In genomic region chr9:98795295-98795955, GRCh38 we compare ENCODE assay signal across 8 cellular contexts. TPM values are rescaled to one million over a fixed set of nuclear protein-coding genes. Genes with fewer than 3 reads are reported as not detected.
DNase-seq lines count a peak whose midpoint lies in the region; FAIRE-seq and TF ChIP-seq lines count a peak whose summit lies in the region.

No MANE protein-coding gene starts in this region.

- H2BK20ac ChIP-seq in H1 (ENCODE audit: low read length) = no peak overlapping the region

- peaks cover 25 to 33% (median 28%) of the 10 kb centered on the region in 3 donors for H3K27me3 Mint-ChIP-seq in CD14-positive monocyte (ENCODE audit: low read depth in 3 of 3)

- no peak overlapping the region for H2BK5ac ChIP-seq in H1 (ENCODE audit: low read depth, low read length)

- H4K20me1 ChIP-seq in OCI-LY3 (ENCODE audit: insufficient read depth, low read length) (peaks cover 20% of the 10 kb centered on the region), H1 (replicated peaks in 1 of 2; ENCODE audit: control insufficient read depth in 1 of 2, insufficient read depth in 2 of 2, low read length in 2 of 2) (peaks cover 7 to 19% of the 10 kb centered on the region in 2 experiments)

- H3K79me2 ChIP-seq in OCI-LY3 (ENCODE audit: low read length) = peaks cover 39% of the 10 kb centered on the region
- peaks cover 0 to 39% of the 10 kb centered on the region in 2 experiments; a peak in 3 of 4 replicates for H3K79me2 ChIP-seq in H1 (ENCODE audit: control insufficient read depth in 1 of 2, insufficient read depth in 2 of 2, low read length in 2 of 2)

- H3K9me3 ChIP-seq in OCI-LY3 (ENCODE audit: insufficient read depth, low read length) (no peaks in the 10 kb centered on the region), H1 (ENCODE audit: insufficient read depth in 2 of 2, low read depth in 1 of 2, low read length in 1 of 2) (no peaks in the 10 kb centered on the region), neuron (ENCODE audit: low read length) (peaks cover 2% of the 10 kb centered on the region)

- peak overlapping the region; percentile 69 for H3K9ac ChIP-seq in OCI-LY3 (ENCODE audit: low read length)
- peak overlapping the region in 1 of 4 experiments; percentile 43; a peak in 1 of 7 replicates for H3K9ac ChIP-seq in H1 (replicated peaks in 1 of 4; ENCODE audit: extremely low read depth in 1 of 4, low read depth in 3 of 4, low read length in 3 of 4)

- no peaks in the 10 kb centered on the region for H3K36me3 ChIP-seq in OCI-LY3 (replicated peaks; ENCODE audit: low read depth, low read length)
- no peaks in the 10 kb centered on the region for H3K36me3 ChIP-seq in H1 (ENCODE audit: control insufficient read depth in 2 of 4, insufficient read depth in 4 of 4, low read length in 3 of 4)
- no peaks in the 10 kb centered on the region for H3K36me3 ChIP-seq in neuron (ENCODE audit: insufficient read depth, low read length)

- H3K27me3 ChIP-seq in OCI-LY3 (ENCODE audit: low read depth, low read length) (no peaks in the 10 kb centered on the region), H1 (replicated peaks in 1 of 4; ENCODE audit: control insufficient read depth in 3 of 4, extremely low read depth in 1 of 4, insufficient read depth in 3 of 4, low read length in 3 of 4) (no peaks in the 10 kb centered on the region; a peak in 1 of 7 replicates), neuron (ENCODE audit: insufficient read depth, low read length) (no peaks in the 10 kb centered on the region)

- H3K36me3 Mint-ChIP-seq in CD14-positive monocyte = peaks cover 0 to 10% of the 10 kb centered on the region in 2 donors

- no peak overlapping the region for H4K5ac ChIP-seq in H1 (ENCODE audit: insufficient read length, low read depth, low read length)

- peaks cover 10% of the 10 kb centered on the region for H3K4me1 ChIP-seq in OCI-LY3 (ENCODE audit: low read length)
- peaks cover 5 to 23% (median 8%) of the 10 kb centered on the region in 4 experiments for H3K4me1 ChIP-seq in H1 (replicated peaks in 1 of 4; ENCODE audit: control insufficient read depth in 3 of 4, insufficient read depth in 4 of 4, low read length in 3 of 4)
- H3K4me1 ChIP-seq in neuron (ENCODE audit: insufficient read depth, low read length) = peaks cover 16% of the 10 kb centered on the region

- TF ChIP-seq CTCF in CD14-positive monocyte (IDR thresholded peaks at IDR 0.05) (no peak), OCI-LY3 (IDR thresholded peaks at IDR 0.05; ENCODE audit: low read depth, low read length) (no peak), H1 (IDR thresholded peaks at IDR 0.05; ENCODE audit: control extremely low read depth in 1 of 3, insufficient read depth in 1 of 3, low read depth in 1 of 3, low read length in 3 of 3) (no peak)

- H3K27ac Mint-ChIP-seq in CD14-positive monocyte = no peak overlapping the region

- DNase-seq in CD14-positive monocyte (ENCODE audit: low spot score) = no peak
- DNase-seq in H1 (ENCODE audit: low read depth in 1 of 2, low spot score in 2 of 2) = peak in 1 of 2 experiments; percentile 35
- no peak for DNase-seq in caudate nucleus (lab: John Stamatoyannopoulos, UW)
- no peak for DNase-seq in NOMO-1 (lab: John Stamatoyannopoulos, UW; ENCODE audit: unreplicated experiment in 2 of 2)
- no peak for DNase-seq in middle frontal gyrus (ENCODE audit: extremely low spot score, low spot score)
- no peak for DNase-seq in DMS79 (lab: John Stamatoyannopoulos, UW)

- peak overlapping the region; percentile 89 for H3K4me2 ChIP-seq in OCI-LY3 (ENCODE audit: low read length)
- H3K4me2 ChIP-seq in H1 (ENCODE audit: insufficient read depth in 1 of 2, low read depth in 2 of 2, low read length in 2 of 2) = peak overlapping the region; percentile 77 to 90

- H4K91ac ChIP-seq in H1 (replicated peaks; ENCODE audit: insufficient read length, low read length) = no peak overlapping the region

- peak overlapping the region; percentile 3; the same call in 1 of the 2 replicates for H2BK12ac ChIP-seq in H1 (ENCODE audit: low read depth, low read length)

- H3K14ac ChIP-seq in H1 (ENCODE audit: insufficient read length) = no peak overlapping the region

- no peak overlapping the region for H2BK15ac ChIP-seq in H1 (ENCODE audit: low read length)

- no peak for FAIRE-seq in H1 (lab: Jason Lieb, UNC)

- H3K27ac ChIP-seq in OCI-LY3 (ENCODE audit: low read length) (no peak overlapping the region), H1 (ENCODE audit: low read depth, low read length) (no peak overlapping the region), caudate nucleus (ENCODE audit: low read depth, low read length) (no peak overlapping the region)

- peaks cover 3 to 21% (median 17%) of the 10 kb centered on the region in 7 donors for H3K9me3 Mint-ChIP-seq in CD14-positive monocyte

- no peak overlapping the region for H3K23ac ChIP-seq in H1 (ENCODE audit: insufficient read length)

- TF ChIP-seq EP300 in H1 (IDR thresholded peaks at IDR 0.05; ENCODE audit: borderline replicate concordance in 1 of 2, low read depth in 2 of 2, low read length in 2 of 2) = no peak

- 54% methylated on average over 12 of the region's 12 CpGs; no CpG with 5 or more reads in 1 of the 2 experiments for WGBS in H1 (ENCODE audit: extremely low coverage in 1 of 2, insufficient coverage in 1 of 2, insufficient read length in 1 of 2, insufficient replicate concordance in 2 of 2, low coverage in 1 of 2, low lambda C conversion rate in 2 of 2, missing lambda C conversion rate in 1 of 2), 2 experiments

- H4K8ac ChIP-seq in H1 (ENCODE audit: extremely low read depth, insufficient read depth, low read length) = no peak overlapping the region

- POLR2A ChIA-PET in H1 (lab: Charles Lee; ENCODE audit: partially characterized antibody) = interaction anchor here (0.7 to 3.2 kb wide), 2 partner anchors 11 to 311 kb away, joined by 3 to 16 read pairs; no protein-coding TSS in a partner anchor

- H3K56ac ChIP-seq in H1 (replicated peaks; ENCODE audit: insufficient read length, low read depth, low read length) = no peak overlapping the region

- H3K4me3 ChIP-seq in OCI-LY3 (ENCODE audit: low read length) (peak overlapping the region; percentile 86), H1 (ENCODE audit: extremely low read depth in 1 of 4, insufficient read depth in 2 of 4, low read depth in 3 of 4, low read length in 4 of 4) (peak overlapping the region; percentile 63 to 82 (median 68)), neuron (ENCODE audit: low read length) (peak overlapping the region; percentile 75)

- H3K4ac ChIP-seq in H1 (replicated peaks; ENCODE audit: insufficient read length, low read depth, low read length) = no peak overlapping the region

- H3K23me2 ChIP-seq in H1 (ENCODE audit: low read depth, low read length) = peaks cover 7% of the 10 kb centered on the region; the same call in 1 of the 2 replicates

- CTCF ChIA-PET in H1 (lab: Charles Lee; ENCODE audit: partially characterized antibody) = interaction anchor here (0.9 to 1.8 kb wide), 4 partner anchors 11 to 50 kb away, joined by 3 to 7 read pairs (median 6); partner anchors contain the start of gene GALNT12

- TF ChIP-seq POLR2A in H1 (IDR thresholded peaks at IDR 0.05; ENCODE audit: control extremely low read depth in 1 of 2, low read depth in 2 of 2, low read length in 2 of 2) = no peak

- intact Hi-C loops in CD14-positive monocyte (cut with micrococcal nuclease) = no loop called here

- H2AK5ac ChIP-seq in H1 (ENCODE audit: low read depth, low read length) = 0 out of 2 replicates have a peak overlapping the region, but pooled peaks have one; percentile 33

- peaks cover 17% of the 10 kb centered on the region for H3K79me1 ChIP-seq in H1 (ENCODE audit: low read depth, low read length)

- TF ChIP-seq RAD21 in H1 (IDR thresholded peaks at IDR 0.05 in 1 of 2, conservative IDR thresholded peaks at IDR 0.05 in 1 of 2; ENCODE audit: low read depth in 2 of 2, low read length in 2 of 2) = no peak

- peak overlapping the region; percentile 67 to 82 for H3K4me3 Mint-ChIP-seq in CD14-positive monocyte

- 0 out of 2 replicates have a peak overlapping the region, but pooled peaks have one; percentile 41 for H2AFZ ChIP-seq in OCI-LY3 (ENCODE audit: low read depth, low read length)
- no peak overlapping the region for H2AFZ ChIP-seq in H1 (ENCODE audit: low read length)
- peak overlapping the region; percentile 73 for H2AFZ ChIP-seq in neuron (ENCODE audit: low read depth, low read length)

- peaks cover 18% of the 10 kb centered on the region for H3K4me1 Mint-ChIP-seq in CD14-positive monocyte

- H3K18ac ChIP-seq in H1 (ENCODE audit: extremely low read depth, low read length) = no peak overlapping the region

- no peak overlapping the region for H2BK120ac ChIP-seq in H1 (replicated peaks; ENCODE audit: low read depth, low read length)

TF ChIP-seq in H1, 55 proteins besides CTCF, POLR2A, EP300 and RAD21 (continues in another document):
- TF ChIP-seq CTBP2 (IDR thresholded peaks at IDR 0.05; ENCODE audit: borderline replicate concordance, insufficient read depth, insufficient read length, low read length) (no peak), TBP (IDR thresholded peaks at IDR 0.05; ENCODE audit: low read depth, low read length) (0 out of 2 replicates have a peak, but pooled peaks have one; percentile 8), CHD1 (IDR thresholded peaks at IDR 0.05; ENCODE audit: low read depth, low read length) (no peak), CHD2 (IDR thresholded peaks at IDR 0.05; ENCODE audit: low read length) (no peak), TEAD4 (IDR thresholded peaks at IDR 0.05; ENCODE audit: low read depth, low read length) (0 out of 2 replicates have a peak, but pooled peaks have one; percentile 36), ASH2L (IDR thresholded peaks at IDR 0.05; ENCODE audit: low read length) (no peak)

RNA-seq across cellular contexts. Expression of gene ANKS6, which starts 0.9 kb away (rescaled TPM):
- polyA plus RNA-seq in CD14-positive monocyte (under 1 TPM; 0.20 to 0.56 TPM), H1 (2011; rRNA removed) (34.1 and 50.9 TPM in 2 replicates)
- 56.3 and 61.2 TPM in 2 replicates for total RNA-seq in H1 (2021; fragmentation: NEBNext Ultra II Directional; extraction: Animal tissue kit (Norgen Biotek cat#: 25700))
- polyA plus RNA-seq in H1 (2011; cell fraction: cytosol; rRNA removed) = 47.0 TPM
- polyA plus RNA-seq in H1 (2011; cell fraction: nucleus; rRNA removed) = 79.5 TPM
- 44.2 to 49.3 TPM (median 45.6 TPM) in 4 replicates for polyA plus RNA-seq in H1 (2012, experiment 1 of 2)
- polyA plus RNA-seq in H1 (2012, experiment 2 of 2) = 50.8 TPM
- 48.4 TPM for polyA plus RNA-seq in H1 (2013, experiment 1 of 2)
- polyA plus RNA-seq in H1 (2013, experiment 2 of 2) = 49.8 TPM
- 36.8 and 37.5 TPM in 2 replicates for polyA minus RNA-seq in H1 (2011; rRNA and poly(A)+ RNA removed)
- 30.2 TPM for polyA minus RNA-seq in H1 (2011; cell fraction: cytosol; rRNA and poly(A)+ RNA removed)
- 44.6 TPM for polyA minus RNA-seq in H1 (2011; cell fraction: nucleus; rRNA and poly(A)+ RNA removed)

RNA-seq across cellular contexts. Expression of gene GALNT12, which starts 12.0 kb away (rescaled TPM):
- not detected for polyA plus RNA-seq in CD14-positive monocyte
- total RNA-seq in H1 (2021; fragmentation: NEBNext Ultra II Directional; extraction: Animal tissue kit (Norgen Biotek cat#: 25700)) = 17.5 and 19.6 TPM in 2 replicates
- 16.2 and 21.2 TPM in 2 replicates for polyA plus RNA-seq in H1 (2011; rRNA removed)
- polyA plus RNA-seq in H1 (2011; cell fraction: cytosol; rRNA removed) = 22.4 TPM
- 25.6 TPM for polyA plus RNA-seq in H1 (2011; cell fraction: nucleus; rRNA removed)
- 18.9 to 21.9 TPM (median 20.5 TPM) in 4 replicates for polyA plus RNA-seq in H1 (2012, experiment 1 of 2)
- 4.9 TPM for polyA plus RNA-seq in H1 (2012, experiment 2 of 2)
- polyA plus RNA-seq in H1 (2013, experiment 1 of 2) = 19.4 TPM
- polyA plus RNA-seq in H1 (2013, experiment 2 of 2) = 20.2 TPM
- polyA minus RNA-seq in H1 (2011; rRNA and poly(A)+ RNA removed) = 14.6 and 21.0 TPM in 2 replicates
- polyA minus RNA-seq in H1 (2011; cell fraction: cytosol; rRNA and poly(A)+ RNA removed) = 12.3 TPM
- 10.6 TPM for polyA minus RNA-seq in H1 (2011; cell fraction: nucleus; rRNA and poly(A)+ RNA removed)

Comparison
In these comparisons a context has a peak if more than half of its experiments do, and no peak if none do; other contexts are left out.
1. RNA of gene ANKS6, which starts 0.9 kb away (polyA plus RNA-seq): 34.1 to 79.5 TPM in H1; 0.20 to 0.56 TPM in CD14-positive monocyte; every median in the first group is over 10 times any median in the second.
2. RNA of gene GALNT12, which starts 12.0 kb away (polyA plus RNA-seq): 4.9 to 25.6 TPM in H1; not detected in CD14-positive monocyte; every median in the first group is over 4 times any median in the second.
3. Peak in every context shown above with its lines, with median percentiles within 50 percentile points of each other: H3K4me3 ChIP-seq.